Comparison of ENCODE assay signal across 7 cellular contexts in the genomic region with DNA sequence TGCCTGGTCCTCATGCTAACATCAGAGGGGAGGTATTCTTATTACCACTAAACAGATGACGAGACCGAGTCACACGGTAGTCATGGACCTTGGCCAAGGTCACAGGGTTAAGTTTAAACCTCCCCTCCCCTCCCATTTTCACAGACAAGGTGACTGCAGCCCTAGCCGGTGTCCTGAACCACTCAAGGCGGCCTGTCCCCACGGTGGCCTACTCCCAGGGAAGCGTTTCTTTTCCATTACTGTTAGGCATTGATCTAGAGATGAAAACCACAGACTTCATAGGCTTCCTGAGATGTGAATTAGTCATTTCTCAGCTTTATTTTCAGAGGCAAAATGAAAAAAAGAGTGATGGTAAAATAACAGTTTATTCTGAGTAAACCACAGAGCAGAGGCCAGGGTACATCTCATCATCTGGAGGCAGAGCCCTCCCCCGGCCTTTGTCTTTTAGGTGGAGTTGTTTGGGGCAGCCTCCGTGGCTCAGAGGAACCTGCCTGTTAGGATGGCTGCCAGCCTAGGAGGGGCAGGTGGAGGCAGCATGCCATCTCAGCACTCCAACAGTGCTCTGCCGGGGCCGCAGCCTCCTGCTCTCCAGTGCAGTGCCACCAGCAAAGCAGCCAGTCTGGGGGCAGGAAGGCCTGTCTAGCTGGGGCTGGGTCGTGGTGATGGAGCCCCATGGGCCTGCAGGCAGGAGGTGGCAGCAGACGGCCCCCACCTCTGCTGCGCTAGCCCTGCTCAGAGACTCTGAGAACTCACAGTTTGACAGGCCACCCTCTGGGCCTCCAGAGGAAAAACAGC.
DNase-seq lines count a peak whose midpoint lies in the region; ATAC-seq lines count a peak whose summit lies in the region.

No MANE protein-coding gene starts in this region.

- H3K4me1 ChIP-seq in muscle layer of colon (ENCODE audit: insufficient read depth, low read length) = peaks cover 54% of the 10 kb centered on the region

- H3K27me3 ChIP-seq in muscle layer of colon (ENCODE audit: control insufficient read depth in 1 of 2, insufficient read depth in 2 of 2, low read length in 2 of 2) = no peaks in the 10 kb centered on the region

- H3K4me3 ChIP-seq in muscle layer of colon (ENCODE audit: low read depth in 1 of 2, low read length in 2 of 2) = no peak overlapping the region

- no peaks in the 10 kb centered on the region for H3K9me3 ChIP-seq in muscle layer of colon (ENCODE audit: low read length)

- ATAC-seq in GM19035 (IDR thresholded peaks at IDR 0.05; ENCODE audit: unreplicated experiment) = peak; percentile 50

- H3K27ac ChIP-seq in muscle layer of colon (ENCODE audit: low read depth, low read length) = peak overlapping the region; percentile 61

- DNase-seq in HS-27A (ENCODE audit: low read depth) = peak; percentile 19
- DNase-seq in activated CD4-positive, CD25-positive, alpha-beta regulatory T cell (lab: John Stamatoyannopoulos, UW) = peak; percentile 36 to 50 (median 40)
- DNase-seq in central memory CD4-positive, alpha-beta T cell = peak; percentile 79
- DNase-seq in stimulated activated naive CD4-positive, alpha-beta T cell treated with Interleukin-2 at 50 U/mL for 16 hours (lab: John Stamatoyannopoulos, UW) = peak; percentile 76
- DNase-seq in NOMO-1 treated with dmso at 0.1 percent for 144 hours (lab: John Stamatoyannopoulos, UW; ENCODE audit: unreplicated experiment) = no peak

- H3K36me3 ChIP-seq in muscle layer of colon (ENCODE audit: insufficient read depth, low read length) = no peaks in the 10 kb centered on the region

- H3K9ac ChIP-seq in muscle layer of colon (ENCODE audit: low read length) = no peak overlapping the region
